In the genomic region with DNA sequence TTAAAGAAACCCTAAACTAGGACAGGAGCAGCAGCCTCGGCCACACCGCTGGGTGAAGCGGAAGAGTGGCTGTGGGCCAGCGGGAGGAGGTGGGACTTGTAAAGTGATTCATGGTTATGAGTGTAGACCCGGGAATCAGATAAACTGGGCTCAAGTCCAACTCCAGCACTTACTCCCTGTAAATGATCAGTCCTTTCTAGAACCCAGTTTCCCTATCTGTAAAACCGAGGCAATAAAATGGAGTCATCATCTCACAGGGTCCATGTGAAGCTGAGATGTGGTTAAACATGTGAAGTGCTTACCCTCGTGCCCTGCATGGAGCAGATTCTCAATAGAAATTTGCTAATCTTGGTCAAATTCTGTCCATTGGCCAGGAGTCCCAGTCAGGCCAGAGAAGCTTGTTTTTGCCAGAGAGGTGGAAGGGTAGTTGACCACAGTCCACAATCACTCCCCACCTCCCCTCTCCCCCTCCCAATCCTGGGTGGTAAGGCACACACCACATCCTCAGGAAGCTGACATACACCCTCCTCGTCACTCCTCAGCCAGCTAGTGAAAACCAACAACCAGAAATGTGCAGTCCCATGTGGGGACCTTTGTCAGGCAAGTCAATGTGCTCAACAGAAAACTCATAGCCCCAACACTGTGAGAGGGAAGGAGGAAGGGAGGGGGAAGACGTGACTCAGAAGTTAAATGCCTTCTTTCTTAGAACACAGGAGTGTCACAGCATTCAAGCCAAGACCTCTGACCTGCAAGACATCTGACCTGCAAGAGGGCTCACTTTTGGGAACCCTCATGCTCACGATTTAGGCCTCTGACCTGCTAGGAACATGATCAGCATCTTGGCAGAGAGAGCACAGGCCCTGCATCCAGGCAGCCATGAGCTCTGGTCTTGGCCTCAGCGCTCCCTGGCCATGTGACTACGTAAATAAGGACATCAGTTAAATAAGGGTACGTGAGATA, we compare ENCODE assay signal across 8 cellular contexts.
DNase-seq lines count a peak whose midpoint lies in the region; ATAC-seq and TF ChIP-seq lines count a peak whose summit lies in the region.

No MANE protein-coding gene starts in this region.

- H3K36me3 Mint-ChIP-seq in activated CD4-positive, alpha-beta T cell treated with anti-CD3 and anti-CD28 coated beads, Interleukin-2, amount 10 ng/mL, durations not matched to agents 7 days and 5 days (ENCODE audit: low read depth), result peaks cover 48% of the 10 kb centered on the region

- CTCF ChIA-PET in activated CD4-positive, alpha-beta T cell treated with anti-CD3 and anti-CD28 coated beads, Interleukin-2, amount 10 ng/mL, durations not matched to agents 7 days and 5 days (lab: Charles Lee), result interaction anchor here (0.6 to 2.1 kb wide), 9 partner anchors 12 to 1498 kb away, joined by 3 to 5 read pairs (median 3); no protein-coding TSS in a partner anchor

- H3K4me3 Mint-ChIP-seq in activated CD4-positive, alpha-beta T cell treated with anti-CD3 and anti-CD28 coated beads, Interleukin-2, amount 10 ng/mL, durations not matched to agents 7 days and 5 days, result peak overlapping the region; percentile 0

- H3K9me3 Mint-ChIP-seq in activated CD4-positive, alpha-beta T cell treated with anti-CD3 and anti-CD28 coated beads, Interleukin-2, amount 10 ng/mL, durations not matched to agents 7 days and 5 days, result peaks cover 9% of the 10 kb centered on the region

- H3K4me1 Mint-ChIP-seq in activated CD4-positive, alpha-beta T cell treated with anti-CD3 and anti-CD28 coated beads, Interleukin-2, amount 10 ng/mL, durations not matched to agents 7 days and 5 days, result peaks cover 92% of the 10 kb centered on the region

- H3K27ac Mint-ChIP-seq in activated CD4-positive, alpha-beta T cell treated with anti-CD3 and anti-CD28 coated beads, Interleukin-2, amount 10 ng/mL, durations not matched to agents 7 days and 5 days, result peak overlapping the region; percentile 87

- DNase-seq in HT1080 (ENCODE audit: low read depth) (peak; percentile 100), fibroblast of pulmonary artery (ENCODE audit: low read depth) (peak; percentile 94), 8988T (no peak), HuH-7 (ENCODE audit: low spot score) (no peak), NCI-H526 (lab: John Stamatoyannopoulos, UW) (no peak)
- peak; percentile 85 for DNase-seq in activated CD4-positive, alpha-beta T cell treated with anti-CD3 and anti-CD28 coated beads, Interleukin-2, amount 10 ng/mL, durations not matched to agents 7 days and 5 days
- peak; percentile 63 for DNase-seq in stimulated activated CD8-positive, alpha-beta memory T cell treated with anti-CD3 and anti-CD28 coated beads, Interleukin-4, amount 100 ng/mL, for 48 hours

- POLR2A ChIA-PET in activated CD4-positive, alpha-beta T cell treated with anti-CD3 and anti-CD28 coated beads, Interleukin-2, amount 10 ng/mL, durations not matched to agents 7 days and 5 days (lab: Charles Lee), result interaction anchor here (1.0 kb wide), 1 partner anchor 18 kb away, joined by 3 read pairs; no protein-coding TSS in a partner anchor

- no peak overlapping the region for H3K4me3 ChIP-seq in fibroblast of pulmonary artery (replicated peaks; ENCODE audit: low read depth, low read length)

- H3K27me3 Mint-ChIP-seq in activated CD4-positive, alpha-beta T cell treated with anti-CD3 and anti-CD28 coated beads, Interleukin-2, amount 10 ng/mL, durations not matched to agents 7 days and 5 days, result no peaks in the 10 kb centered on the region

- TF ChIP-seq CTCF in fibroblast of pulmonary artery (IDR thresholded peaks at IDR 0.05; ENCODE audit: low read length, missing control alignments), result no peak

- no peak for ATAC-seq in HG03139 (IDR thresholded peaks at IDR 0.05; ENCODE audit: unreplicated experiment)

Comparison
In these comparisons a context has a peak if more than half of its experiments do, and no peak if none do; other contexts are left out.
1. DNase-seq: peak in HT1080 (single experiment), activated CD4-positive, alpha-beta T cell treated with anti-CD3 and anti-CD28 coated beads, Interleukin-2, amount 10 ng/mL, durations not matched to agents 7 days and 5 days (single experiment), fibroblast of pulmonary artery (single experiment) and stimulated activated CD8-positive, alpha-beta memory T cell treated with anti-CD3 and anti-CD28 coated beads, Interleukin-4, amount 100 ng/mL, for 48 hours (single experiment); none in 8988T (single experiment), HuH-7 (single experiment) and NCI-H526 (0 of 2).